In genomic region chr4:123478859-123479345, GRCh38 we compare ENCODE assay signal across 1 cellular context.
TF ChIP-seq lines count a peak whose summit lies in the region.

No MANE protein-coding gene starts in this region.

TF ChIP-seq in HepG2, 621 proteins besides CTCF, POLR2A, EP300 and RAD21 (continued from another document):
- TF ChIP-seq HMG20A (CRISPR knock-in tag; IDR thresholded peaks at IDR 0.05; ENCODE audit: borderline replicate concordance) (peak; percentile 99), YEATS2 (CRISPR knock-in tag; IDR thresholded peaks at IDR 0.05; ENCODE audit: borderline replicate concordance) (peak; percentile 77; the same call in 1 of the 2 replicates), POGZ (CRISPR knock-in tag; IDR thresholded peaks at IDR 0.05) (peak; percentile 98), NFE2L2 (IDR thresholded peaks at IDR 0.05; ENCODE audit: low read length) (peak; percentile 22; the same call in 1 of the 2 replicates), JUN (CRISPR knock-in tag; IDR thresholded peaks at IDR 0.05) (peak; percentile 86), TGIF2 (CRISPR knock-in tag; IDR thresholded peaks at IDR 0.05) (peak; percentile 94), RCOR2 (CRISPR knock-in tag; IDR thresholded peaks at IDR 0.05) (peak; percentile 96), MXI1 (IDR thresholded peaks at IDR 0.05; ENCODE audit: borderline replicate concordance, low read depth, low read length) (peak; percentile 81; the same call in 2 of the 3 replicates), RXRB (CRISPR knock-in tag; IDR thresholded peaks at IDR 0.05; ENCODE audit: borderline replicate concordance) (peak; percentile 97), SOX6 (IDR thresholded peaks at IDR 0.05) (no peak), SOX6 (CRISPR knock-in tag; IDR thresholded peaks at IDR 0.05) (peak; percentile 99), MAFK (conservative IDR thresholded peaks at IDR 0.05 in 1 of 2, IDR thresholded peaks at IDR 0.05 in 1 of 2; ENCODE audit: low read length in 2 of 2) (peak in 1 of 2 experiments; percentile 43; a peak in 2 of 4 replicates), ZNF234 (CRISPR knock-in tag; conservative IDR thresholded peaks at IDR 0.05) (no peak), ZFP62 (CRISPR knock-in tag; IDR thresholded peaks at IDR 0.05) (no peak), STAT5B (CRISPR knock-in tag; IDR thresholded peaks at IDR 0.05) (peak; percentile 94), NFIB (CRISPR knock-in tag; IDR thresholded peaks at IDR 0.05; ENCODE audit: borderline replicate concordance) (no peak), BATF2 (CRISPR knock-in tag; IDR thresholded peaks at IDR 0.05) (no peak; the same call in 1 of the 2 replicates), ZSCAN22 (CRISPR knock-in tag; IDR thresholded peaks at IDR 0.05) (no peak), NBN (conservative IDR thresholded peaks at IDR 0.05) (no peak), HNF1B (CRISPR knock-in tag; IDR thresholded peaks at IDR 0.05) (peak; percentile 95; the same call in 1 of the 2 replicates), SMAD3 (CRISPR knock-in tag; IDR thresholded peaks at IDR 0.05) (peak; percentile 94), CENPX (CRISPR knock-in tag; IDR thresholded peaks at IDR 0.05) (no peak), CBX2 (IDR thresholded peaks at IDR 0.05; ENCODE audit: low read depth, low read length) (no peak), CBX2 (CRISPR knock-in tag; IDR thresholded peaks at IDR 0.05; ENCODE audit: low read depth) (0 out of 2 replicates have a peak, but pooled peaks have one; percentile 68), PAWR (CRISPR knock-in tag; IDR thresholded peaks at IDR 0.05; ENCODE audit: borderline replicate concordance) (no peak), ATM (IDR thresholded peaks at IDR 0.05; ENCODE audit: borderline replicate concordance) (peak; percentile 97; the same call in 1 of the 2 replicates)
- TF ChIP-seq, protein P1, sequence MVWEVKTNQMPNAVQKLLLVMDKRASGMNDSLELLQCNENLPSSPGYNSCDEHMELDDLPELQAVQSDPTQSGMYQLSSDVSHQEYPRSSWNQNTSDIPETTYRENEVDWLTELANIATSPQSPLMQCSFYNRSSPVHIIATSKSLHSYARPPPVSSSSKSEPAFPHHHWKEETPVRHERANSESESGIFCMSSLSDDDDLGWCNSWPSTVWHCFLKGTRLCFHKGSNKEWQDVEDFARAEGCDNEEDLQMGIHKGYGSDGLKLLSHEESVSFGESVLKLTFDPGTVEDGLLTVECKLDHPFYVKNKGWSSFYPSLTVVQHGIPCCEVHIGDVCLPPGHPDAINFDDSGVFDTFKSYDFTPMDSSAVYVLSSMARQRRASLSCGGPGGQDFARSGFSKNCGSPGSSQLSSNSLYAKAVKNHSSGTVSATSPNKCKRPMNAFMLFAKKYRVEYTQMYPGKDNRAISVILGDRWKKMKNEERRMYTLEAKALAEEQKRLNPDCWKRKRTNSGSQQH (CRISPR knock-in tag; IDR thresholded peaks at IDR 0.05; ENCODE audit: low read depth), result peak; percentile 94; the same call in 1 of the 2 replicates
- TF ChIP-seq, protein P2, sequence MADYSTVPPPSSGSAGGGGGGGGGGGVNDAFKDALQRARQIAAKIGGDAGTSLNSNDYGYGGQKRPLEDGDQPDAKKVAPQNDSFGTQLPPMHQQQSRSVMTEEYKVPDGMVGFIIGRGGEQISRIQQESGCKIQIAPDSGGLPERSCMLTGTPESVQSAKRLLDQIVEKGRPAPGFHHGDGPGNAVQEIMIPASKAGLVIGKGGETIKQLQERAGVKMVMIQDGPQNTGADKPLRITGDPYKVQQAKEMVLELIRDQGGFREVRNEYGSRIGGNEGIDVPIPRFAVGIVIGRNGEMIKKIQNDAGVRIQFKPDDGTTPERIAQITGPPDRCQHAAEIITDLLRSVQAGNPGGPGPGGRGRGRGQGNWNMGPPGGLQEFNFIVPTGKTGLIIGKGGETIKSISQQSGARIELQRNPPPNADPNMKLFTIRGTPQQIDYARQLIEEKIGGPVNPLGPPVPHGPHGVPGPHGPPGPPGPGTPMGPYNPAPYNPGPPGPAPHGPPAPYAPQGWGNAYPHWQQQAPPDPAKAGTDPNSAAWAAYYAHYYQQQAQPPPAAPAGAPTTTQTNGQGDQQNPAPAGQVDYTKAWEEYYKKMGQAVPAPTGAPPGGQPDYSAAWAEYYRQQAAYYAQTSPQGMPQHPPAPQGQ (CRISPR knock-in tag; IDR thresholded peaks at IDR 0.05; ENCODE audit: borderline replicate concordance), result peak; percentile 95; the same call in 1 of the 2 replicates
- TF ChIP-seq, protein P3, sequence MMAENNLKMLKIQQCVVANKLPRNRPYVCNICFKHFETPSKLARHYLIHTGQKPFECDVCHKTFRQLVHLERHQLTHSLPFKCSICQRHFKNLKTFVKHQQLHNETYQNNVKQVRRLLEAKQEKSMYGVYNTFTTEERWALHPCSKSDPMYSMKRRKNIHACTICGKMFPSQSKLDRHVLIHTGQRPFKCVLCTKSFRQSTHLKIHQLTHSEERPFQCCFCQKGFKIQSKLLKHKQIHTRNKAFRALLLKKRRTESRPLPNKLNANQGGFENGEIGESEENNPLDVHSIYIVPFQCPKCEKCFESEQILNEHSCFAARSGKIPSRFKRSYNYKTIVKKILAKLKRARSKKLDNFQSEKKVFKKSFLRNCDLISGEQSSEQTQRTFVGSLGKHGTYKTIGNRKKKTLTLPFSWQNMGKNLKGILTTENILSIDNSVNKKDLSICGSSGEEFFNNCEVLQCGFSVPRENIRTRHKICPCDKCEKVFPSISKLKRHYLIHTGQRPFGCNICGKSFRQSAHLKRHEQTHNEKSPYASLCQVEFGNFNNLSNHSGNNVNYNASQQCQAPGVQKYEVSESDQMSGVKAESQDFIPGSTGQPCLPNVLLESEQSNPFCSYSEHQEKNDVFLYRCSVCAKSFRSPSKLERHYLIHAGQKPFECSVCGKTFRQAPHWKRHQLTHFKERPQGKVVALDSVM (CRISPR knock-in tag; IDR thresholded peaks at IDR 0.05), result peak; percentile 56
- TF ChIP-seq, protein P4, sequence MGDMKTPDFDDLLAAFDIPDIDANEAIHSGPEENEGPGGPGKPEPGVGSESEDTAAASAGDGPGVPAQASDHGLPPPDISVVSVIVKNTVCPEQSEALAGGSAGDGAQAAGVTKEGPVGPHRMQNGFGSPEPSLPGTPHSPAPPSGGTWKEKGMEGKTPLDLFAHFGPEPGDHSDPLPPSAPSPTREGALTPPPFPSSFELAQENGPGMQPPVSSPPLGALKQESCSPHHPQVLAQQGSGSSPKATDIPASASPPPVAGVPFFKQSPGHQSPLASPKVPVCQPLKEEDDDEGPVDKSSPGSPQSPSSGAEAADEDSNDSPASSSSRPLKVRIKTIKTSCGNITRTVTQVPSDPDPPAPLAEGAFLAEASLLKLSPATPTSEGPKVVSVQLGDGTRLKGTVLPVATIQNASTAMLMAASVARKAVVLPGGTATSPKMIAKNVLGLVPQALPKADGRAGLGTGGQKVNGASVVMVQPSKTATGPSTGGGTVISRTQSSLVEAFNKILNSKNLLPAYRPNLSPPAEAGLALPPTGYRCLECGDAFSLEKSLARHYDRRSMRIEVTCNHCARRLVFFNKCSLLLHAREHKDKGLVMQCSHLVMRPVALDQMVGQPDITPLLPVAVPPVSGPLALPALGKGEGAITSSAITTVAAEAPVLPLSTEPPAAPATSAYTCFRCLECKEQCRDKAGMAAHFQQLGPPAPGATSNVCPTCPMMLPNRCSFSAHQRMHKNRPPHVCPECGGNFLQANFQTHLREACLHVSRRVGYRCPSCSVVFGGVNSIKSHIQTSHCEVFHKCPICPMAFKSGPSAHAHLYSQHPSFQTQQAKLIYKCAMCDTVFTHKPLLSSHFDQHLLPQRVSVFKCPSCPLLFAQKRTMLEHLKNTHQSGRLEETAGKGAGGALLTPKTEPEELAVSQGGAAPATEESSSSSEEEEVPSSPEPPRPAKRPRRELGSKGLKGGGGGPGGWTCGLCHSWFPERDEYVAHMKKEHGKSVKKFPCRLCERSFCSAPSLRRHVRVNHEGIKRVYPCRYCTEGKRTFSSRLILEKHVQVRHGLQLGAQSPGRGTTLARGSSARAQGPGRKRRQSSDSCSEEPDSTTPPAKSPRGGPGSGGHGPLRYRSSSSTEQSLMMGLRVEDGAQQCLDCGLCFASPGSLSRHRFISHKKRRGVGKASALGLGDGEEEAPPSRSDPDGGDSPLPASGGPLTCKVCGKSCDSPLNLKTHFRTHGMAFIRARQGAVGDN (CRISPR knock-in tag; IDR thresholded peaks at IDR 0.05), result peak; percentile 78
